1 cellular context compared by ENCODE assay signal in genomic region chr15:85024509-85025336, GRCh38.
TF ChIP-seq lines count a peak whose summit lies in the region.

No MANE protein-coding gene starts in this region.

TF ChIP-seq in GM12878, 131 proteins besides CTCF, POLR2A, EP300 and RAD21 (continued from another document):
- no peak for TF ChIP-seq EED (IDR thresholded peaks at IDR 0.05; ENCODE audit: low read depth)
- no peak for TF ChIP-seq ZSCAN29 (IDR thresholded peaks at IDR 0.05)
- no peak for TF ChIP-seq CREB1 (IDR thresholded peaks at IDR 0.05; ENCODE audit: low read depth)
- no peak for TF ChIP-seq CBX5 (IDR thresholded peaks at IDR 0.05; ENCODE audit: low read depth)
- no peak for TF ChIP-seq MTA3 (IDR thresholded peaks at IDR 0.05; ENCODE audit: borderline replicate concordance, low read length)
- 0 out of 2 replicates have a peak, but pooled peaks have one; percentile 45 for TF ChIP-seq ZNF207 (IDR thresholded peaks at IDR 0.05; ENCODE audit: borderline replicate concordance)
- no peak for TF ChIP-seq IRF3 (IDR thresholded peaks at IDR 0.05)
- no peak for TF ChIP-seq JUNB (IDR thresholded peaks at IDR 0.05)
- TF ChIP-seq TBL1XR1 (IDR thresholded peaks at IDR 0.05; ENCODE audit: low read depth, low read length): no peak
- no peak for TF ChIP-seq USF2 (IDR thresholded peaks at IDR 0.05; ENCODE audit: borderline replicate concordance, low read depth, low read length)
- no peak for TF ChIP-seq CBFB (IDR thresholded peaks at IDR 0.05; ENCODE audit: low read depth)
- TF ChIP-seq FOXM1 (IDR thresholded peaks at IDR 0.05; ENCODE audit: low read depth, low read length): 0 out of 2 replicates have a peak, but pooled peaks have one; percentile 16
- no peak for TF ChIP-seq CBX3 (IDR thresholded peaks at IDR 0.05; ENCODE audit: borderline replicate concordance, low read depth)
- no peak for TF ChIP-seq MYB (IDR thresholded peaks at IDR 0.05; ENCODE audit: borderline replicate concordance, low read depth, low read length)
- no peak for TF ChIP-seq BACH1 (IDR thresholded peaks at IDR 0.05; ENCODE audit: borderline replicate concordance)
- no peak for TF ChIP-seq STAT3 (IDR thresholded peaks at IDR 0.05; ENCODE audit: low read depth, low read length)
- TF ChIP-seq ZBTB33 (IDR thresholded peaks at IDR 0.05): no peak
- no peak for TF ChIP-seq ATF3 (IDR thresholded peaks at IDR 0.05; ENCODE audit: borderline replicate concordance, extremely low read depth, low read depth, low read length)
- no peak for TF ChIP-seq CEBPZ (IDR thresholded peaks at IDR 0.05; ENCODE audit: low read depth, low read length)
- TF ChIP-seq E2F4 (IDR thresholded peaks at IDR 0.05; ENCODE audit: low read depth, low read length): no peak
- no peak for TF ChIP-seq SIN3A (IDR thresholded peaks at IDR 0.05; ENCODE audit: low read depth, low read length)
- TF ChIP-seq PBX3 (IDR thresholded peaks at IDR 0.05; ENCODE audit: insufficient replicate concordance, low read depth, low read length): peak; percentile 38
- no peak for TF ChIP-seq RCOR1 (conservative IDR thresholded peaks at IDR 0.05; ENCODE audit: low read depth, low read length)
- no peak for TF ChIP-seq ZNF687 (IDR thresholded peaks at IDR 0.05)
- TF ChIP-seq IRF5 (IDR thresholded peaks at IDR 0.05; ENCODE audit: borderline replicate concordance): no peak
- TF ChIP-seq ATF7 (IDR thresholded peaks at IDR 0.05; ENCODE audit: low read depth): peak; percentile 47; the same call in 1 of the 2 replicates
- TF ChIP-seq EZH2 (IDR thresholded peaks at IDR 0.05; ENCODE audit: borderline replicate concordance, control insufficient read depth, low read depth, low read length): no peak
- no peak for TF ChIP-seq NRF1 (conservative IDR thresholded peaks at IDR 0.05; ENCODE audit: low read depth, low read length)
- no peak for TF ChIP-seq HSF1 (IDR thresholded peaks at IDR 0.05; ENCODE audit: low read depth, low read length)
- TF ChIP-seq NR2C1 (IDR thresholded peaks at IDR 0.05): no peak
- TF ChIP-seq SPI1 (IDR thresholded peaks at IDR 0.05; ENCODE audit: borderline replicate concordance, insufficient read depth, low read depth, low read length): no peak
- TF ChIP-seq ZBED1 (IDR thresholded peaks at IDR 0.05; ENCODE audit: borderline replicate concordance): no peak
- TF ChIP-seq MAX (IDR thresholded peaks at IDR 0.05; ENCODE audit: low read depth, low read length): no peak
- no peak for TF ChIP-seq HCFC1 (IDR thresholded peaks at IDR 0.05; ENCODE audit: low read length)
- TF ChIP-seq NR2F1 (conservative IDR thresholded peaks at IDR 0.05): no peak
- peak; percentile 65; the same call in 1 of the 2 replicates for TF ChIP-seq NBN (IDR thresholded peaks at IDR 0.05)
- no peak for TF ChIP-seq TCF3 (IDR thresholded peaks at IDR 0.05; ENCODE audit: borderline replicate concordance, insufficient read depth, low read depth, low read length)
- 0 out of 2 replicates have a peak, but pooled peaks have one; percentile 18 for TF ChIP-seq GATAD2B (conservative IDR thresholded peaks at IDR 0.05; ENCODE audit: low read depth)
- TF ChIP-seq BMI1 (IDR thresholded peaks at IDR 0.05; ENCODE audit: borderline replicate concordance): no peak
- TF ChIP-seq JUND (IDR thresholded peaks at IDR 0.05; ENCODE audit: low read depth, low read length): no peak
- TF ChIP-seq SMAD1 (IDR thresholded peaks at IDR 0.05; ENCODE audit: low read depth, partially characterized antibody): no peak
- TF ChIP-seq MLLT1 (IDR thresholded peaks at IDR 0.05): peak; percentile 64; the same call in 1 of the 2 replicates
- TF ChIP-seq ZNF384 (IDR thresholded peaks at IDR 0.05; ENCODE audit: borderline replicate concordance, low read depth, low read length): peak; percentile 80
- TF ChIP-seq RUNX3 (IDR thresholded peaks at IDR 0.05; ENCODE audit: low read length): peak; percentile 64
